In the genomic region with DNA sequence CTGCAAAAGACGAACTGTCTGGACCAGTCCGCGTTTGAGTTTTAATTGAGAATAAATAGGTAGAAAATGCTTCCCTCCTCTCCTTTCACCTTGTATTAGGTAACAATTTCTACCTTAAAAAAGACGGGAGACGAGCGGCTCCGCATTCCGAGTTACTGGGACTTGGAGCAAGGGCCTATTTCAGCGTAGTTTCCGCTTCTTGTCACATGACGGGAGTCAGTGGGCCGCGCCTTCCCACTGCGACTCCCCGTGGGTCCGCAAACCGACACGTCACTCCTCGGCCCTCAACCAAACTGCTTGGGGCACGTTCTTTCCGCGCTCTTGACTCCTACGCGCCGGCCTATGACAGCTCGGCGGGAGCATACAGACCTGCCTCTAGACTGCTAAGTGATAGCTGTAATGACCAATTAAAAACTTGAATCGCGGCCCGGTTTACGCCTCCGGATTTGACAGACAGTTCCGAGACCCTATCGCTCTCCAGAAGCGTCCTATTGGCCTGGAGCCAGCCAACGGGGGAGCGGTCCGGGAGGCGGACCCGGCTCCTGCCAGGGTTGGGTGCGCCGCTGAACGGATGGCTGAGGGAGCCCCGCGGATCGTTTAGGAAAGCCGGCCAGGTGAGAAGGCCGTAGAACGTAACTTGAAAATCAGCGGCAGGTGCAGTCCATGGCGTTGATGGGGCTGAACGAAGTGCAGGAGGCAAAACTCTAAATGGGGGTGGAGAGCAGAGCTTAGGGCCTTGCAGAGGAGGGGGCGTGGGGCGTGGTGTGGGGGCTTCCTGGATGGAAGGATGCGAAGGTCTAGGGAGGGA, we compare ENCODE assay signal across 8 cellular contexts. TPM values are rescaled to one million over a fixed set of nuclear protein-coding genes. Genes with fewer than 3 reads are reported as not detected.
DNase-seq lines count a peak whose midpoint lies in the region; ATAC-seq and TF ChIP-seq lines count a peak whose summit lies in the region.

A gene (plus strand): TSS at position 548 of the 808 bp plus-strand sequence. CDS start 3,064 bp downstream, outside the sequence.

- POLR2A ChIA-PET in PC-3 (lab: Charles Lee; ENCODE audit: unreplicated experiment): interaction anchor here (0.6 kb wide), 1 partner anchor 394 kb away, joined by 3 read pairs; no protein-coding TSS in a partner anchor

- TF ChIP-seq CTCF in PC-3 (conservative IDR thresholded peaks at IDR 0.05; ENCODE audit: low read depth, low read length) (no peak), epithelial cell of esophagus (IDR thresholded peaks at IDR 0.05; ENCODE audit: insufficient read depth, low read depth, low read length, missing control alignments) (no peak)

- BruUV-seq in PC-3 (replicated peaks; lab: Mats Ljungman, UMichigan): no TSS peak

- H3K27me3 ChIP-seq in PC-3 (ENCODE audit: low read length) (no peaks in the 10 kb centered on the region), mononuclear cell (ENCODE audit: insufficient read depth, low read length) (no peaks in the 10 kb centered on the region)

- peak within 1 kb of the TSS; percentile 83 for H3K27ac ChIP-seq in PC-3 (ENCODE audit: low read length)

- H3K9ac ChIP-seq in PC-3 (ENCODE audit: low read length): peak within 1 kb of the TSS; percentile 97

- peaks cover 28% of the 10 kb centered on the region for H3K4me1 ChIP-seq in PC-3 (ENCODE audit: insufficient read depth, low read length)
- H3K4me1 ChIP-seq in mononuclear cell (ENCODE audit: insufficient read depth, low read length): peaks cover 34% of the 10 kb centered on the region

- no peak for TF ChIP-seq EP300 in Ishikawa (IDR thresholded peaks at IDR 0.05; ENCODE audit: borderline replicate concordance)

- H3K9me3 ChIP-seq in PC-3 (ENCODE audit: low read length): no peaks in the 10 kb centered on the region
- no peaks in the 10 kb centered on the region for H3K9me3 ChIP-seq in mononuclear cell (ENCODE audit: low read depth, low read length)

- ATAC-seq in GM21576 (IDR thresholded peaks at IDR 0.05; ENCODE audit: unreplicated experiment) (peak; percentile 97), PC-3 (peak; percentile 93)

- peaks cover 7% of the 10 kb centered on the region; the same call in 1 of the 2 replicates for H4K20me1 ChIP-seq in PC-3 (ENCODE audit: low read length)

- TF ChIP-seq RAD21 in Ishikawa (IDR thresholded peaks at IDR 0.05; ENCODE audit: low read depth): no peak

- DNase-seq in DMS114 treated with DMSO at 0.1 percent for 48 hours (lab: John Stamatoyannopoulos, UW; ENCODE audit: unreplicated experiment) (peak; percentile 94), PC-3 (peak; percentile 100), activated T-cell treated with anti-CD3 and anti-CD28 coated beads for 48 hours (ENCODE audit: low read depth) (peak; percentile 94), epithelial cell of esophagus (ENCODE audit: low read depth) (peak; percentile 100)
- peak; percentile 94 to 95 for DNase-seq in stimulated activated CD8-positive, alpha-beta memory T cell treated with anti-CD3 and anti-CD28 coated beads, Interleukin-4, amount 100 ng/mL, for 1 hour (ENCODE audit: low read depth in 2 of 2, low spot score in 1 of 2)

- H3K9me2 ChIP-seq in PC-3 (replicated peaks; ENCODE audit: low read length): no peaks in the 10 kb centered on the region

- CTCF ChIA-PET in PC-3 (lab: Charles Lee): no interaction called here

- intact Hi-C loops in PC-3 (cut with micrococcal nuclease): loop anchor here (1.0 to 5.0 kb wide), 3 partner anchors 23 to 300 kb away; a partner anchor contains a TSS

- peak within 1 kb of the TSS; percentile 95 for H3K4me2 ChIP-seq in PC-3 (ENCODE audit: low read length)

- H3F3A ChIP-seq in PC-3 (ENCODE audit: low read length, unreplicated experiment): no peaks in the 10 kb centered on the region

- H2AFZ ChIP-seq in PC-3 (ENCODE audit: low read length): peak within 1 kb of the TSS; percentile 93

- H3K79me2 ChIP-seq in PC-3 (ENCODE audit: low read length): peaks cover 60% of the 10 kb centered on the region

- H3K36me3 ChIP-seq in PC-3 (ENCODE audit: low read depth, low read length): peaks cover 12% of the 10 kb centered on the region

- peak within 1 kb of the TSS; percentile 76 for H3K4me3 ChIP-seq in PC-3 (ENCODE audit: low read length)
- peak within 1 kb of the TSS; percentile 98 for H3K4me3 ChIP-seq in epithelial cell of esophagus (ENCODE audit: low read length)
- H3K4me3 ChIP-seq in mononuclear cell (ENCODE audit: low read length): peak within 1 kb of the TSS; percentile 87

TF ChIP-seq in Ishikawa, 13 proteins besides CTCF, POLR2A, EP300 and RAD21:
- TF ChIP-seq, protein P1, sequence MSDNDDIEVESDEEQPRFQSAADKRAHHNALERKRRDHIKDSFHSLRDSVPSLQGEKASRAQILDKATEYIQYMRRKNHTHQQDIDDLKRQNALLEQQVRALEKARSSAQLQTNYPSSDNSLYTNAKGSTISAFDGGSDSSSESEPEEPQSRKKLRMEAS (IDR thresholded peaks at IDR 0.05): peak; percentile 80
- TF ChIP-seq, protein P2, sequence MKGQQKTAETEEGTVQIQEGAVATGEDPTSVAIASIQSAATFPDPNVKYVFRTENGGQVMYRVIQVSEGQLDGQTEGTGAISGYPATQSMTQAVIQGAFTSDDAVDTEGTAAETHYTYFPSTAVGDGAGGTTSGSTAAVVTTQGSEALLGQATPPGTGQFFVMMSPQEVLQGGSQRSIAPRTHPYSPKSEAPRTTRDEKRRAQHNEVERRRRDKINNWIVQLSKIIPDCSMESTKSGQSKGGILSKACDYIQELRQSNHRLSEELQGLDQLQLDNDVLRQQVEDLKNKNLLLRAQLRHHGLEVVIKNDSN (IDR thresholded peaks at IDR 0.05): peak; percentile 97
- TF ChIP-seq YY1 (IDR thresholded peaks at IDR 0.05; ENCODE audit: low read depth) (peak; percentile 79), TEAD4 (IDR thresholded peaks at IDR 0.05) (no peak), FOXM1 (IDR thresholded peaks at IDR 0.05; ENCODE audit: borderline replicate concordance, low read depth) (no peak; the same call in 1 of the 2 replicates), EGR1 (IDR thresholded peaks at IDR 0.05) (no peak), ZBTB7A (IDR thresholded peaks at IDR 0.05; ENCODE audit: low read depth) (peak; percentile 94), CEBPB (IDR thresholded peaks at IDR 0.05) (no peak), CREB1 (IDR thresholded peaks at IDR 0.05; ENCODE audit: low read depth) (peak; percentile 82; the same call in 1 of the 2 replicates), TCF12 (IDR thresholded peaks at IDR 0.05; ENCODE audit: low read depth) (peak; percentile 60; the same call in 1 of the 2 replicates), NFIC (IDR thresholded peaks at IDR 0.05) (peak; percentile 98), TAF1 (IDR thresholded peaks at IDR 0.05; ENCODE audit: low read depth) (peak; percentile 87)
- TF ChIP-seq, protein P3, sequence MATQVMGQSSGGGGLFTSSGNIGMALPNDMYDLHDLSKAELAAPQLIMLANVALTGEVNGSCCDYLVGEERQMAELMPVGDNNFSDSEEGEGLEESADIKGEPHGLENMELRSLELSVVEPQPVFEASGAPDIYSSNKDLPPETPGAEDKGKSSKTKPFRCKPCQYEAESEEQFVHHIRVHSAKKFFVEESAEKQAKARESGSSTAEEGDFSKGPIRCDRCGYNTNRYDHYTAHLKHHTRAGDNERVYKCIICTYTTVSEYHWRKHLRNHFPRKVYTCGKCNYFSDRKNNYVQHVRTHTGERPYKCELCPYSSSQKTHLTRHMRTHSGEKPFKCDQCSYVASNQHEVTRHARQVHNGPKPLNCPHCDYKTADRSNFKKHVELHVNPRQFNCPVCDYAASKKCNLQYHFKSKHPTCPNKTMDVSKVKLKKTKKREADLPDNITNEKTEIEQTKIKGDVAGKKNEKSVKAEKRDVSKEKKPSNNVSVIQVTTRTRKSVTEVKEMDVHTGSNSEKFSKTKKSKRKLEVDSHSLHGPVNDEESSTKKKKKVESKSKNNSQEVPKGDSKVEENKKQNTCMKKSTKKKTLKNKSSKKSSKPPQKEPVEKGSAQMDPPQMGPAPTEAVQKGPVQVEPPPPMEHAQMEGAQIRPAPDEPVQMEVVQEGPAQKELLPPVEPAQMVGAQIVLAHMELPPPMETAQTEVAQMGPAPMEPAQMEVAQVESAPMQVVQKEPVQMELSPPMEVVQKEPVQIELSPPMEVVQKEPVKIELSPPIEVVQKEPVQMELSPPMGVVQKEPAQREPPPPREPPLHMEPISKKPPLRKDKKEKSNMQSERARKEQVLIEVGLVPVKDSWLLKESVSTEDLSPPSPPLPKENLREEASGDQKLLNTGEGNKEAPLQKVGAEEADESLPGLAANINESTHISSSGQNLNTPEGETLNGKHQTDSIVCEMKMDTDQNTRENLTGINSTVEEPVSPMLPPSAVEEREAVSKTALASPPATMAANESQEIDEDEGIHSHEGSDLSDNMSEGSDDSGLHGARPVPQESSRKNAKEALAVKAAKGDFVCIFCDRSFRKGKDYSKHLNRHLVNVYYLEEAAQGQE (IDR thresholded peaks at IDR 0.05; ENCODE audit: low read depth): no peak

RNA-seq across cellular contexts. Expression of the gene that starts here (rescaled TPM):
- total RNA-seq in PC-3 (2014; rRNA removed): 160 and 182 TPM in 2 replicates
- total RNA-seq in mononuclear cell: 28.2 TPM

Comparison
In these comparisons a context has a peak if more than half of its experiments do, and no peak if none do; other contexts are left out.
1. Peak in every context shown above with its lines: DNase-seq, ATAC-seq, H3K4me3 ChIP-seq and H3K27ac ChIP-seq.